In genomic region chr11:90088731-90089130, GRCh38 we compare ENCODE assay signal across 6 cellular contexts. TPM values are rescaled to one million over a fixed set of nuclear protein-coding genes. Genes with fewer than 3 reads are reported as not detected.
"Had no signal": no experiment of that assay in that cellular context is flagged by ENCODE, and none has a peak within 500 bp of the region (broad histone marks: within the 10 kb centered on the region; RNA-seq: fewer than 3 reads in every experiment).

No MANE protein-coding gene starts in this region.

RNA-seq across cellular contexts. Expression of gene UBTFL1, which starts 3.0 kb away (rescaled TPM):
- total RNA-seq: HepG2, HT-29, HT1080, IMR-90, K562 had no signal
- polyA plus RNA-seq: HepG2, IgD-negative memory B cell, IMR-90, K562 had no signal

RNA-seq across cellular contexts. Expression of gene NAALAD2, which starts 45.7 kb away (rescaled TPM):
- total RNA-seq: HT-29 had no signal
- polyA plus RNA-seq: IgD-negative memory B cell had no signal

RNA-seq across cellular contexts. Expression of gene TRIM49C, which starts 57.8 kb away (rescaled TPM):
- total RNA-seq: HepG2, HT-29, HT1080, IMR-90, K562 had no signal
- polyA plus RNA-seq: HepG2, IgD-negative memory B cell, IMR-90, K562 had no signal
